ENCODE assay signal across 38 cellular contexts in the genomic region with DNA sequence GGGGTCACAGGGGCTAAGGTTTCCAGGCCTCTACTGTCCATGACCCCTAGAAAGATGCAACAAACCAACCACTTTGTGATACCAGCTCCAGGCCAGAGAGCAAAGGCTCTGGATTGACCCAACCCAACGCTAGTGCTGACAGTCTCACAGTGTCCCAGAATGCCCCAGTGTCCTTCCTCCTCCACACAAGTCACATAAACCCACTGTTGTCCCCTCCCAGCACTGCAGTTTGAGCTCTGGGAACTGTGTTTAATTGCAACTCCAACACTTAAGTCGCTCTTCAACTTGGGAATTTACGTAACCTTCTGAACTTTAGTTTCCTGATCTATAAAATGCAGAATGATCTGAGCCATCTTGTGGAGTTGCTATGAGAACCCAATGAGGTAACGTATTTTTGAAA.
"Had no signal": no experiment of that assay in that cellular context is flagged by ENCODE, and none has a peak within 500 bp of the region (broad histone marks: within the 10 kb centered on the region; RNA-seq: fewer than 3 reads in every experiment).

No MANE protein-coding gene starts in this region.

- H3K9me3 ChIP-seq: MG63, Peyer's patch had no signal

- H3K4me3 ChIP-seq: MG63, Peyer's patch had no signal

- DNase-seq: activated CD4-positive, alpha-beta T cell treated with anti-CD3 and anti-CD28 coated beads, Interleukin-2, amount 10 ng/mL, durations not matched to agents 24 days and 14 days; activated CD4-positive, alpha-beta T cell treated with anti-CD3 and anti-CD28 coated beads, Interleukin-2, amount 50 U/mL, for 4 hours; activated CD8-positive, alpha-beta T cell treated with anti-CD3 and anti-CD28 coated beads for 36 hours; activated effector memory CD4-positive, alpha-beta T cell treated with anti-CD3 and anti-CD28 coated beads, Interleukin-2, amount 50 U/mL, for 16 hours; activated naive CD4-positive, alpha-beta T cell; activated naive CD4-positive, alpha-beta T cell treated with anti-CD3 and anti-CD28 coated beads, Interleukin-2, amount 50 U/mL, for 16 hours; activated naive CD8-positive, alpha-beta T cell treated with anti-CD3 and anti-CD28 coated beads for 36 hours; activated T-cell treated with anti-CD3 and anti-CD28 coated beads, Interleukin-2, amount 50 U/mL, for 1 hour; activated T-cell treated with anti-CD3 and anti-CD28 coated beads, Interleukin-2, amount 50 U/mL, for 72 hours; amniotic stem cell; brain microvascular endothelial cell; Kasumi-1; KG1; MG63; NCI-H1048; NCI-H1105 treated with DMSO at 0.1 percent for 48 hours; NCI-H1436; NCI-H1694; NCI-H1930; NCI-H2081 treated with DMSO at 0.1 percent for 48 hours; NCI-H345; NCI-H510A; NCI-H526; NCI-H748 treated with DMSO at 0.1 percent for 48 hours; NK-92 treated with Interleukin-12 subunit alpha and Interleukin-12 subunit beta, amount 100 ng/mL, for 24 hours; PC-3; Peyer's patch; RPMI8226; SIG-M5; SW 1271; T-helper 1 cell; T-helper 2 cell; T-helper 9 cell had no signal

- H3K4me3 Mint-ChIP-seq: activated CD4-positive, alpha-beta T cell treated with anti-CD3 and anti-CD28 coated beads, Interleukin-2, amount 10 ng/mL, durations not matched to agents 24 days and 14 days; activated CD8-positive, alpha-beta T cell treated with anti-CD3 and anti-CD28 coated beads for 36 hours; activated naive CD8-positive, alpha-beta T cell treated with anti-CD3 and anti-CD28 coated beads for 36 hours; activated T-cell treated with anti-CD3 and anti-CD28 coated beads, Interleukin-2, amount 50 U/mL, for 72 hours; activated T-helper 17 cell treated with anti-CD3 and anti-CD28 coated beads, Interleukin-2, amount 50 U/mL, for 72 hours; central memory CD8-positive, alpha-beta T cell had no signal

- H3K27ac Mint-ChIP-seq: activated CD4-positive, alpha-beta T cell treated with anti-CD3 and anti-CD28 coated beads, Interleukin-2, amount 10 ng/mL, durations not matched to agents 24 days and 14 days; activated CD8-positive, alpha-beta T cell treated with anti-CD3 and anti-CD28 coated beads for 36 hours; activated naive CD8-positive, alpha-beta T cell treated with anti-CD3 and anti-CD28 coated beads for 36 hours; activated T-cell treated with anti-CD3 and anti-CD28 coated beads, Interleukin-2, amount 50 U/mL, for 72 hours; activated T-helper 17 cell treated with anti-CD3 and anti-CD28 coated beads, Interleukin-2, amount 50 U/mL, for 72 hours had no signal

- H3K9me3 Mint-ChIP-seq: activated CD4-positive, alpha-beta T cell treated with anti-CD3 and anti-CD28 coated beads, Interleukin-2, amount 10 ng/mL, durations not matched to agents 24 days and 14 days; activated CD8-positive, alpha-beta T cell treated with anti-CD3 and anti-CD28 coated beads for 36 hours; activated naive CD8-positive, alpha-beta T cell treated with anti-CD3 and anti-CD28 coated beads for 36 hours; activated T-cell treated with anti-CD3 and anti-CD28 coated beads, Interleukin-2, amount 50 U/mL, for 72 hours; activated T-helper 17 cell treated with anti-CD3 and anti-CD28 coated beads, Interleukin-2, amount 50 U/mL, for 72 hours; central memory CD8-positive, alpha-beta T cell had no signal

- H3K27me3 Mint-ChIP-seq: activated CD4-positive, alpha-beta T cell treated with anti-CD3 and anti-CD28 coated beads, Interleukin-2, amount 10 ng/mL, durations not matched to agents 24 days and 14 days; activated CD8-positive, alpha-beta T cell treated with anti-CD3 and anti-CD28 coated beads for 36 hours; activated naive CD8-positive, alpha-beta T cell treated with anti-CD3 and anti-CD28 coated beads for 36 hours; activated T-helper 17 cell treated with anti-CD3 and anti-CD28 coated beads, Interleukin-2, amount 50 U/mL, for 72 hours had no signal

- H3K27me3 ChIP-seq: brain microvascular endothelial cell, MG63, Peyer's patch had no signal

- H3K4me1 Mint-ChIP-seq: activated CD4-positive, alpha-beta T cell treated with anti-CD3 and anti-CD28 coated beads, Interleukin-2, amount 10 ng/mL, durations not matched to agents 24 days and 14 days; activated naive CD8-positive, alpha-beta T cell treated with anti-CD3 and anti-CD28 coated beads for 36 hours; activated T-helper 17 cell treated with anti-CD3 and anti-CD28 coated beads, Interleukin-2, amount 50 U/mL, for 72 hours; central memory CD8-positive, alpha-beta T cell had no signal

- H3K27ac ChIP-seq: brain microvascular endothelial cell, Peyer's patch, VCaP had no signal

- H3K36me3 ChIP-seq: brain microvascular endothelial cell, MG63, Peyer's patch had no signal

- ATAC-seq: activated CD8-positive, alpha-beta T cell treated with anti-CD3 and anti-CD28 coated beads for 36 hours; activated T-cell treated with anti-CD3 and anti-CD28 coated beads, Interleukin-2, amount 50 U/mL, for 72 hours; activated T-helper 17 cell treated with anti-CD3 and anti-CD28 coated beads, Interleukin-2, amount 50 U/mL, for 72 hours; PC-3; Right ventricle myocardium inferior; SK-N-SH treated with all-trans-retinoic acid at 6 μM for 48 hours had no signal

- H3K36me3 Mint-ChIP-seq: activated naive CD8-positive, alpha-beta T cell treated with anti-CD3 and anti-CD28 coated beads for 36 hours had no signal

- H3K4me1 ChIP-seq: Peyer's patch had no signal
